Comparison of ENCODE assay signal across 1 cellular context in the genomic region with DNA sequence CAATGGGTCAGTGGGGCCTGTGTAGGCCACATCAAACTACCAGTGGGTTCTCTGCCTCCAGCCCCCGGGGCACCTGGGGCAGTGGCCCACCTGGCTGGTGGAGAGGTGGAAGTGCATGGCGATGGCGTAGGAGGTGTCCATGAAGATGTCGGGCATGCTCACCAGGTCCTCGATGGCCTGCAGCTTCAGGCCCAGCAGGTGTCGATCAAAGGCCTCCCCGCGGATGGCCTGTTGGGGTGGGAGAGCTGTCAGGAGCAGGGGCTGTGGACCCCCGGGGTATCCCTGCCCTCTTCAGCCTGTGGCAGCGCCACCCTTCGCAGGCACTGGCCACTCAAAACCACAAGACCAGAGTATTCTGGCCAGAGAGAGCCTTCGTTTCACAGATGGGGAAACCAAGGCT.
TF ChIP-seq lines count a peak whose summit lies in the region.

No MANE protein-coding gene starts in this region.

TF ChIP-seq in K562, 482 proteins besides CTCF, POLR2A, EP300 and RAD21:
- peak; percentile 17; the same call in 1 of the 2 replicates for TF ChIP-seq POLR2G (IDR thresholded peaks at IDR 0.05; ENCODE audit: low read depth, low read length)
- TF ChIP-seq TBP (optimal IDR thresholded peaks at IDR 0.05; ENCODE audit: low read depth, low read length) = no peak
